In genomic region chr10:60848680-60849079, GRCh38 we compare ENCODE assay signal across 20 cellular contexts.
"Had no signal": no experiment of that assay in that cellular context is flagged by ENCODE, and none has a peak within 500 bp of the region (broad histone marks: within the 10 kb centered on the region; RNA-seq: fewer than 3 reads in every experiment).

No MANE protein-coding gene starts in this region.

- DNase-seq: activated CD4-positive, alpha-beta T cell treated with anti-CD3 and anti-CD28 coated beads, Interleukin-2, amount 50 U/mL, for 1 hour; activated CD4-positive, CD25-positive, alpha-beta regulatory T cell treated with anti-CD3 and anti-CD28 coated beads, Interleukin-2, amount 50 U/mL, for 72 hours; activated gamma-delta T cell treated with Interleukin-2 at 50 U/mL for 16 hours; activated T-cell treated with anti-CD3 and anti-CD28 coated beads, Interleukin-2, amount 50 U/mL, for 1 hour; colonic mucosa; immature natural killer cell; midbrain; nucleus accumbens; sigmoid colon; spleen; stimulated activated CD4-positive, alpha-beta T cell treated with anti-CD3 and anti-CD28 coated beads, Interleukin-4, amount 100 ng/mL, for 1 hour; stimulated activated naive CD4-positive, alpha-beta T cell treated with Interleukin-2 at 50 U/mL for 16 hours; T-cell; upper lobe of left lung had no signal

- H3K27ac Mint-ChIP-seq: activated naive CD4-positive, alpha-beta T cell treated with anti-CD3 and anti-CD28 coated beads, Interleukin-2, amount 50 U/mL, for 72 hours; immature natural killer cell; T-cell; T-helper 2 cell treated with Interferon-gamma antibody and Interleukin-4, amounts not matched to agents 5 μg/mL and 100 μg/mL, for 36 hours had no signal

- H3K4me3 ChIP-seq: breast epithelium, colonic mucosa, hepatocyte, sigmoid colon, spleen, thoracic aorta, upper lobe of left lung had no signal

- H3K4me1 ChIP-seq: breast epithelium, colonic mucosa had no signal

- H3K27me3 ChIP-seq: breast epithelium, colonic mucosa, hepatocyte, sigmoid colon, spleen, upper lobe of left lung had no signal

- H3K27ac ChIP-seq: colonic mucosa, hepatocyte, spleen, upper lobe of left lung, VCaP had no signal

- H3K4me1 Mint-ChIP-seq: immature natural killer cell, T-cell had no signal

- H3K9me3 Mint-ChIP-seq: activated naive CD4-positive, alpha-beta T cell treated with anti-CD3 and anti-CD28 coated beads, Interleukin-2, amount 50 U/mL, for 72 hours; immature natural killer cell; T-cell; T-helper 2 cell treated with Interferon-gamma antibody and Interleukin-4, amounts not matched to agents 5 μg/mL and 100 μg/mL, for 36 hours had no signal

- H3K36me3 ChIP-seq: breast epithelium, colonic mucosa, sigmoid colon, spleen, thoracic aorta, upper lobe of left lung had no signal

- H3K9me3 ChIP-seq: breast epithelium, colonic mucosa, sigmoid colon, spleen, thoracic aorta, upper lobe of left lung had no signal

- H3K4me3 Mint-ChIP-seq: immature natural killer cell; T-cell; T-helper 2 cell treated with Interferon-gamma antibody and Interleukin-4, amounts not matched to agents 5 μg/mL and 100 μg/mL, for 36 hours had no signal

- H3K36me3 Mint-ChIP-seq: activated naive CD4-positive, alpha-beta T cell treated with anti-CD3 and anti-CD28 coated beads, Interleukin-2, amount 50 U/mL, for 72 hours; immature natural killer cell; T-cell had no signal
